Comparison of ENCODE assay signal across 2 cellular contexts in genomic region chr12:130877333-130877732, GRCh38.
A peak's percentile ranks its signal among the peaks of the same experiment; 100 is the strongest.
TF ChIP-seq lines count a peak whose summit lies in the region.

No MANE protein-coding gene starts in this region.

TF ChIP-seq in GM12891, 5 proteins besides CTCF, POLR2A, EP300 and RAD21:
- TF ChIP-seq PAX5 (IDR thresholded peaks at IDR 0.05; ENCODE audit: insufficient read depth, low read length, severe bottlenecking), result no peak
- TF ChIP-seq SPI1 (IDR thresholded peaks at IDR 0.05; ENCODE audit: low read depth, low read length), result no peak
- TF ChIP-seq POU2F2 (IDR thresholded peaks at IDR 0.05; ENCODE audit: low read depth, low read length), result no peak
- peak; percentile 61; the same call in 1 of the 2 replicates for TF ChIP-seq POLR2AphosphoS5 (IDR thresholded peaks at IDR 0.05; ENCODE audit: low read depth, low read length)

TF ChIP-seq in GM12878, 131 proteins besides CTCF, POLR2A, EP300 and RAD21:
- TF ChIP-seq BACH1 (IDR thresholded peaks at IDR 0.05; ENCODE audit: borderline replicate concordance), result no peak
- 0 out of 2 replicates have a peak, but pooled peaks have one; percentile 14 for TF ChIP-seq PML (IDR thresholded peaks at IDR 0.05; ENCODE audit: low read length)
- TF ChIP-seq PAX8 (IDR thresholded peaks at IDR 0.05), result no peak
- 0 out of 2 replicates have a peak, but pooled peaks have one; percentile 11 for TF ChIP-seq CREM (IDR thresholded peaks at IDR 0.05; ENCODE audit: low read depth)
- peak; percentile 72 for TF ChIP-seq ATF7 (IDR thresholded peaks at IDR 0.05; ENCODE audit: low read depth)
- TF ChIP-seq SMAD5 (IDR thresholded peaks at IDR 0.05; ENCODE audit: low read depth), result 0 out of 2 replicates have a peak, but pooled peaks have one; percentile 18
- no peak for TF ChIP-seq ZBTB11 (CRISPR knock-in tag; IDR thresholded peaks at IDR 0.05)
- TF ChIP-seq HDGF (IDR thresholded peaks at IDR 0.05), result no peak
